19 cellular contexts compared by ENCODE assay signal in genomic region chr4:81919810-81920209, GRCh38.
DNase-seq lines count a peak whose midpoint lies in the region; ATAC-seq and TF ChIP-seq lines count a peak whose summit lies in the region.
"Had no signal": no experiment of that assay in that cellular context is flagged by ENCODE, and none has a peak within 500 bp of the region (broad histone marks: within the 10 kb centered on the region; RNA-seq: fewer than 3 reads in every experiment).

No MANE protein-coding gene starts in this region.

- peak; percentile 65 for TF ChIP-seq CTCF in OCI-LY3 (IDR thresholded peaks at IDR 0.05; ENCODE audit: low read depth, low read length)
- TF ChIP-seq CTCF in epithelial cell of esophagus (IDR thresholded peaks at IDR 0.05; ENCODE audit: insufficient read depth, low read depth, low read length, missing control alignments) = peak; percentile 5

- H3K4me2 ChIP-seq in OCI-LY3 (ENCODE audit: low read length) = no peak overlapping the region

- no peak overlapping the region for H2AFZ ChIP-seq in OCI-LY3 (ENCODE audit: low read depth, low read length)

- H3K9me3 ChIP-seq in OCI-LY3 (ENCODE audit: insufficient read depth, low read length) (no peaks in the 10 kb centered on the region), aorta (ENCODE audit: control insufficient read depth, low read length) (no peaks in the 10 kb centered on the region)

- intact Hi-C loops in aorta (cut with DNase I) = no loop called here

- peak; percentile 19 for ATAC-seq in aorta (ENCODE audit: low FRiP score)

- 0 out of 2 replicates have a peak, but pooled peaks cover 12% of the 10 kb centered on the region for H3K27me3 ChIP-seq in OCI-LY3 (ENCODE audit: low read depth, low read length)
- H3K27me3 ChIP-seq in aorta (ENCODE audit: control insufficient read depth in 1 of 2, insufficient read depth in 2 of 2, low read length in 1 of 2) = no peaks in the 10 kb centered on the region

- H3K4me3 ChIP-seq in OCI-LY3 (ENCODE audit: low read length) (no peak overlapping the region), epithelial cell of esophagus (ENCODE audit: low read length) (no peak overlapping the region), aorta (ENCODE audit: low read length in 2 of 2) (no peak overlapping the region)
- H3K4me3 ChIP-seq: coronary artery, skin epidermis had no signal

- H3K79me2 ChIP-seq in OCI-LY3 (ENCODE audit: low read length) = no peaks in the 10 kb centered on the region

- H3K36me3 ChIP-seq in OCI-LY3 (replicated peaks; ENCODE audit: low read depth, low read length) = no peaks in the 10 kb centered on the region
- H3K36me3 ChIP-seq in aorta (ENCODE audit: control insufficient read depth in 1 of 2, insufficient read depth in 2 of 2, low read length in 1 of 2) = no peaks in the 10 kb centered on the region

- no peaks in the 10 kb centered on the region for H4K20me1 ChIP-seq in OCI-LY3 (ENCODE audit: insufficient read depth, low read length)

- peak; percentile 9 for DNase-seq in stimulated activated CD4-positive, alpha-beta T cell treated with anti-CD3 and anti-CD28 coated beads, Interleukin-15, amount 100 ng/mL, for 24 hours
- no peak for DNase-seq in stimulated activated CD4-positive, alpha-beta T cell treated with anti-CD3 and anti-CD28 coated beads, Interleukin-4, amount 100 ng/mL, for 4 hours
- DNase-seq in epithelial cell of esophagus (ENCODE audit: low read depth) (no peak), aorta (no peak), C1 segment of cervical spinal cord (lab: John Stamatoyannopoulos, UW) (no peak), NCI-H187 treated with DMSO at 0.1 percent for 48 hours (lab: John Stamatoyannopoulos, UW) (no peak)
- DNase-seq in activated CD8-positive, alpha-beta memory T cell treated with anti-CD3 and anti-CD28 coated beads, Interleukin-2, amount 50 U/mL, for 48 hours = no peak
- DNase-seq: activated CD4-positive, alpha-beta T cell treated with anti-CD3 and anti-CD28 coated beads, Interleukin-2, amount 50 U/mL, for 1 hour; activated gamma-delta T cell treated with Interleukin-2 at 50 U/mL for 16 hours; activated T-cell treated with anti-CD3 and anti-CD28 coated beads for 4 hours; amniotic stem cell; DMS153; nucleus accumbens; stimulated activated CD4-positive, alpha-beta T cell treated with anti-CD3 and anti-CD28 coated beads, Interleukin-2, amount 100 ng/mL, for 24 hours; stimulated activated naive B cell treated with anti-CD40 and anti-IgM and Interleukin-4, amounts not matched to agents 10 μg/mL and 1 μg/mL and 100 μg/mL, for 72 hours had no signal

- no peak overlapping the region for H3K9ac ChIP-seq in OCI-LY3 (ENCODE audit: low read length)

- H3K27ac ChIP-seq in OCI-LY3 (ENCODE audit: low read length) (no peak overlapping the region), aorta (ENCODE audit: low read depth in 1 of 2, low read length in 2 of 2) (no peak overlapping the region)
- H3K27ac ChIP-seq: coronary artery, HL-60, skin epidermis had no signal

- WGBS in aorta, 2 donors = 95 to 100% methylated on average over 1 of the region's 1 CpG

- peaks cover 30% of the 10 kb centered on the region for H3K4me1 ChIP-seq in OCI-LY3 (ENCODE audit: low read length)
- H3K4me1 ChIP-seq in aorta (ENCODE audit: control insufficient read depth in 1 of 2, insufficient read depth in 2 of 2, low read length in 2 of 2) = no peaks in the 10 kb centered on the region
